Comparison of ENCODE assay signal across 1 cellular context in the genomic region with DNA sequence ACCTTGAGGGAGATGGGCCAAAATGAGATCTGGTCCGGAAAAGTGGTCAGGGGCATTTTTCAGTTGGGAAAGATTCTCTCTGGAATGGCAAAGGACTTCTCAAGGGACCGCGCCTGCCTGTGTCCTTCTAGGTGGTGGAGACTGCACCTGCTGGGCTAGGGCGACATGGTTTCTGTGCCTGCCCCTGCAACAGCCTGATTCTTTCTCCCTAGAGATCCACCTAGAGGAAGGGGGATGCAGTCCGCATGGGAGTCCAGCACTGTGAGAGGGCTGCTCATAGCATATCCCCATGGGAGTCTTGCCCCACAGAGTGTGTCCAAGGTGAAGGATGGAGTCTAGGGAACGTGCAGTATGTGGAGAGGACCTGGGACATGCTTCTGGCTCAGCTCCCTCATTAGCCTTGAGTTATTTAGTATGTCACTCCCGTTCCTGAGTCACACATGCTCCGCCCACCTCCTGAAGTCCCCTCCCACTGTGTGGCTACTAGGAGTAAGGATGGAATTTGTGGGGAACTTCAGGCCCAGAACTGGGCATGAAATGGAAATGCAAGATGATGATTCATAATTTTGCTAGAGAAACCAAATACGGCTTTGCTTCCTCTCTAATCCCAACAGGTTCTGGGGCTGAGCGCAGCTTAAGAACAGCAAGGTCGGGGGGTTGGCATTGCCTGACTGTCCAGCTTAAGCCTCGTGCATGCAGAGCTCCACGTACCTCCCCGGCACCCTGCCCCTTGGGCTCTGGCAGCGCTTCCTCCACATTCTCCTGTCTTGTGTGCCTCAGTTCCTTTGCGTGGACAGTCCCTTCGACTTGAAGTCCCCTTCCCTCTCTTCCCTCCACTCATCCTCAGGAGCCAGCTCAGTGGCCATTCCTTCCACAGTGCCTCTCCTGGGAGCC.
TF ChIP-seq lines count a peak whose summit lies in the region.

No MANE protein-coding gene starts in this region.

TF ChIP-seq in HEK293, 187 proteins besides CTCF, POLR2A, EP300 and RAD21 (continued from another document and continues in another):
- TF ChIP-seq, protein P1, sequence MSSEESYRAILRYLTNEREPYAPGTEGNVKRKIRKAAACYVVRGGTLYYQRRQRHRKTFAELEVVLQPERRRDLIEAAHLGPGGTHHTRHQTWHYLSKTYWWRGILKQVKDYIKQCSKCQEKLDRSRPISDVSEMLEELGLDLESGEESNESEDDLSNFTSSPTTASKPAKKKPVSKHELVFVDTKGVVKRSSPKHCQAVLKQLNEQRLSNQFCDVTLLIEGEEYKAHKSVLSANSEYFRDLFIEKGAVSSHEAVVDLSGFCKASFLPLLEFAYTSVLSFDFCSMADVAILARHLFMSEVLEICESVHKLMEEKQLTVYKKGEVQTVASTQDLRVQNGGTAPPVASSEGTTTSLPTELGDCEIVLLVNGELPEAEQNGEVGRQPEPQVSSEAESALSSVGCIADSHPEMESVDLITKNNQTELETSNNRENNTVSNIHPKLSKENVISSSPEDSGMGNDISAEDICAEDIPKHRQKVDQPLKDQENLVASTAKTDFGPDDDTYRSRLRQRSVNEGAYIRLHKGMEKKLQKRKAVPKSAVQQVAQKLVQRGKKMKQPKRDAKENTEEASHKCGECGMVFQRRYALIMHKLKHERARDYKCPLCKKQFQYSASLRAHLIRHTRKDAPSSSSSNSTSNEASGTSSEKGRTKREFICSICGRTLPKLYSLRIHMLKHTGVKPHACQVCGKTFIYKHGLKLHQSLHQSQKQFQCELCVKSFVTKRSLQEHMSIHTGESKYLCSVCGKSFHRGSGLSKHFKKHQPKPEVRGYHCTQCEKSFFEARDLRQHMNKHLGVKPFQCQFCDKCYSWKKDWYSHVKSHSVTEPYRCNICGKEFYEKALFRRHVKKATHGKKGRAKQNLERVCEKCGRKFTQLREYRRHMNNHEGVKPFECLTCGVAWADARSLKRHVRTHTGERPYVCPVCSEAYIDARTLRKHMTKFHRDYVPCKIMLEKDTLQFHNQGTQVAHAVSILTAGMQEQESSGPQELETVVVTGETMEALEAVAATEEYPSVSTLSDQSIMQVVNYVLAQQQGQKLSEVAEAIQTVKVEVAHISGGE (tag by site-specific recombination; conservative IDR thresholded peaks at IDR 0.05; ENCODE audit: low read depth), result no peak
- TF ChIP-seq ZSCAN23 (tag by site-specific recombination; IDR thresholded peaks at IDR 0.05) (no peak), ZNF768 (tag by site-specific recombination; IDR thresholded peaks at IDR 0.05) (no peak), ZNF660 (tag by site-specific recombination; IDR thresholded peaks at IDR 0.05) (no peak), IKZF3 (tag by site-specific recombination; IDR thresholded peaks at IDR 0.05) (no peak), ZNF175 (tag by site-specific recombination; IDR thresholded peaks at IDR 0.05) (no peak), OSR2 (tag by site-specific recombination; IDR thresholded peaks at IDR 0.05) (peak; percentile 54), TRIM28 (IDR thresholded peaks at IDR 0.05; ENCODE audit: borderline replicate concordance, low read length) (no peak), YY2 (tag by site-specific recombination; IDR thresholded peaks at IDR 0.05) (no peak), ZBTB48 (tag by site-specific recombination; IDR thresholded peaks at IDR 0.05) (no peak; the same call in 1 of the 2 replicates), ZNF48 (tag by site-specific recombination; IDR thresholded peaks at IDR 0.05) (no peak), ZNF677 (tag by site-specific recombination; IDR thresholded peaks at IDR 0.05) (no peak), ZNF654 (tag by site-specific recombination; IDR thresholded peaks at IDR 0.05; ENCODE audit: low read depth) (no peak), SCRT1 (tag by site-specific recombination; IDR thresholded peaks at IDR 0.05; ENCODE audit: borderline replicate concordance) (no peak), ZNF561 (tag by site-specific recombination; IDR thresholded peaks at IDR 0.05; ENCODE audit: borderline replicate concordance) (no peak), ZBTB20 (tag by site-specific recombination; IDR thresholded peaks at IDR 0.05) (0 out of 2 replicates have a peak, but pooled peaks have one; percentile 17), ZNF544 (tag by site-specific recombination; IDR thresholded peaks at IDR 0.05) (no peak), ZNF112 (tag by site-specific recombination; IDR thresholded peaks at IDR 0.05) (no peak), TCF7L2 (IDR thresholded peaks at IDR 0.05; ENCODE audit: borderline replicate concordance, low read depth, low read length) (no peak), ZNF335 (tag by site-specific recombination; conservative IDR thresholded peaks at IDR 0.05) (peak; percentile 83), ZNF169 (tag by site-specific recombination; IDR thresholded peaks at IDR 0.05) (no peak), SCRT2 (tag by site-specific recombination; IDR thresholded peaks at IDR 0.05) (peak; percentile 60), ZNF223 (tag by site-specific recombination; IDR thresholded peaks at IDR 0.05) (no peak), ZNF701 (tag by site-specific recombination; IDR thresholded peaks at IDR 0.05) (no peak), ZNF404 (tag by site-specific recombination; IDR thresholded peaks at IDR 0.05) (no peak), ZNF391 (tag by site-specific recombination; IDR thresholded peaks at IDR 0.05; ENCODE audit: borderline replicate concordance, low read depth) (no peak), ZBTB1 (tag by site-specific recombination; IDR thresholded peaks at IDR 0.05) (no peak), ZNF184 (tag by site-specific recombination; IDR thresholded peaks at IDR 0.05) (no peak), ZNF214 (tag by site-specific recombination; IDR thresholded peaks at IDR 0.05; ENCODE audit: borderline replicate concordance) (no peak), GLI4 (tag by site-specific recombination; IDR thresholded peaks at IDR 0.05) (no peak), SP3 (tag by site-specific recombination; IDR thresholded peaks at IDR 0.05) (peak; percentile 50; the same call in 1 of the 2 replicates), YY1 (tag by site-specific recombination; IDR thresholded peaks at IDR 0.05) (no peak), ZBTB8A (tag by site-specific recombination; IDR thresholded peaks at IDR 0.05) (0 out of 2 replicates have a peak, but pooled peaks have one; percentile 15), ZNF843 (tag by site-specific recombination; IDR thresholded peaks at IDR 0.05) (no peak), BCL11B (tag by site-specific recombination; IDR thresholded peaks at IDR 0.05; ENCODE audit: low read depth) (no peak), WT1 (tag by site-specific recombination; IDR thresholded peaks at IDR 0.05) (no peak), GLI2 (tag by site-specific recombination; IDR thresholded peaks at IDR 0.05; ENCODE audit: borderline replicate concordance, low read depth) (no peak), ZNF610 (tag by site-specific recombination; IDR thresholded peaks at IDR 0.05; ENCODE audit: borderline replicate concordance) (no peak)
- TF ChIP-seq, protein P2, sequence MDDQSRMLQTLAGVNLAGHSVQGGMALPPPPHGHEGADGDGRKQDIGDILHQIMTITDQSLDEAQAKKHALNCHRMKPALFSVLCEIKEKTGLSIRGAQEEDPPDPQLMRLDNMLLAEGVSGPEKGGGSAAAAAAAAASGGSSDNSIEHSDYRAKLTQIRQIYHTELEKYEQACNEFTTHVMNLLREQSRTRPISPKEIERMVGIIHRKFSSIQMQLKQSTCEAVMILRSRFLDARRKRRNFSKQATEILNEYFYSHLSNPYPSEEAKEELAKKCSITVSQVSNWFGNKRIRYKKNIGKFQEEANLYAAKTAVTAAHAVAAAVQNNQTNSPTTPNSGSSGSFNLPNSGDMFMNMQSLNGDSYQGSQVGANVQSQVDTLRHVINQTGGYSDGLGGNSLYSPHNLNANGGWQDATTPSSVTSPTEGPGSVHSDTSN (CRISPR knock-in tag; IDR thresholded peaks at IDR 0.05), result no peak
- TF ChIP-seq, protein P3, sequence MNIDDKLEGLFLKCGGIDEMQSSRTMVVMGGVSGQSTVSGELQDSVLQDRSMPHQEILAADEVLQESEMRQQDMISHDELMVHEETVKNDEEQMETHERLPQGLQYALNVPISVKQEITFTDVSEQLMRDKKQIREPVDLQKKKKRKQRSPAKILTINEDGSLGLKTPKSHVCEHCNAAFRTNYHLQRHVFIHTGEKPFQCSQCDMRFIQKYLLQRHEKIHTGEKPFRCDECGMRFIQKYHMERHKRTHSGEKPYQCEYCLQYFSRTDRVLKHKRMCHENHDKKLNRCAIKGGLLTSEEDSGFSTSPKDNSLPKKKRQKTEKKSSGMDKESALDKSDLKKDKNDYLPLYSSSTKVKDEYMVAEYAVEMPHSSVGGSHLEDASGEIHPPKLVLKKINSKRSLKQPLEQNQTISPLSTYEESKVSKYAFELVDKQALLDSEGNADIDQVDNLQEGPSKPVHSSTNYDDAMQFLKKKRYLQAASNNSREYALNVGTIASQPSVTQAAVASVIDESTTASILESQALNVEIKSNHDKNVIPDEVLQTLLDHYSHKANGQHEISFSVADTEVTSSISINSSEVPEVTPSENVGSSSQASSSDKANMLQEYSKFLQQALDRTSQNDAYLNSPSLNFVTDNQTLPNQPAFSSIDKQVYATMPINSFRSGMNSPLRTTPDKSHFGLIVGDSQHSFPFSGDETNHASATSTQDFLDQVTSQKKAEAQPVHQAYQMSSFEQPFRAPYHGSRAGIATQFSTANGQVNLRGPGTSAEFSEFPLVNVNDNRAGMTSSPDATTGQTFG (tag by site-specific recombination; IDR thresholded peaks at IDR 0.05; ENCODE audit: borderline replicate concordance), result no peak
- TF ChIP-seq, protein P4, sequence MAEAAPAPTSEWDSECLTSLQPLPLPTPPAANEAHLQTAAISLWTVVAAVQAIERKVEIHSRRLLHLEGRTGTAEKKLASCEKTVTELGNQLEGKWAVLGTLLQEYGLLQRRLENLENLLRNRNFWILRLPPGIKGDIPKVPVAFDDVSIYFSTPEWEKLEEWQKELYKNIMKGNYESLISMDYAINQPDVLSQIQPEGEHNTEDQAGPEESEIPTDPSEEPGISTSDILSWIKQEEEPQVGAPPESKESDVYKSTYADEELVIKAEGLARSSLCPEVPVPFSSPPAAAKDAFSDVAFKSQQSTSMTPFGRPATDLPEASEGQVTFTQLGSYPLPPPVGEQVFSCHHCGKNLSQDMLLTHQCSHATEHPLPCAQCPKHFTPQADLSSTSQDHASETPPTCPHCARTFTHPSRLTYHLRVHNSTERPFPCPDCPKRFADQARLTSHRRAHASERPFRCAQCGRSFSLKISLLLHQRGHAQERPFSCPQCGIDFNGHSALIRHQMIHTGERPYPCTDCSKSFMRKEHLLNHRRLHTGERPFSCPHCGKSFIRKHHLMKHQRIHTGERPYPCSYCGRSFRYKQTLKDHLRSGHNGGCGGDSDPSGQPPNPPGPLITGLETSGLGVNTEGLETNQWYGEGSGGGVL (tag by site-specific recombination; IDR thresholded peaks at IDR 0.05), result no peak
- TF ChIP-seq, protein P5, sequence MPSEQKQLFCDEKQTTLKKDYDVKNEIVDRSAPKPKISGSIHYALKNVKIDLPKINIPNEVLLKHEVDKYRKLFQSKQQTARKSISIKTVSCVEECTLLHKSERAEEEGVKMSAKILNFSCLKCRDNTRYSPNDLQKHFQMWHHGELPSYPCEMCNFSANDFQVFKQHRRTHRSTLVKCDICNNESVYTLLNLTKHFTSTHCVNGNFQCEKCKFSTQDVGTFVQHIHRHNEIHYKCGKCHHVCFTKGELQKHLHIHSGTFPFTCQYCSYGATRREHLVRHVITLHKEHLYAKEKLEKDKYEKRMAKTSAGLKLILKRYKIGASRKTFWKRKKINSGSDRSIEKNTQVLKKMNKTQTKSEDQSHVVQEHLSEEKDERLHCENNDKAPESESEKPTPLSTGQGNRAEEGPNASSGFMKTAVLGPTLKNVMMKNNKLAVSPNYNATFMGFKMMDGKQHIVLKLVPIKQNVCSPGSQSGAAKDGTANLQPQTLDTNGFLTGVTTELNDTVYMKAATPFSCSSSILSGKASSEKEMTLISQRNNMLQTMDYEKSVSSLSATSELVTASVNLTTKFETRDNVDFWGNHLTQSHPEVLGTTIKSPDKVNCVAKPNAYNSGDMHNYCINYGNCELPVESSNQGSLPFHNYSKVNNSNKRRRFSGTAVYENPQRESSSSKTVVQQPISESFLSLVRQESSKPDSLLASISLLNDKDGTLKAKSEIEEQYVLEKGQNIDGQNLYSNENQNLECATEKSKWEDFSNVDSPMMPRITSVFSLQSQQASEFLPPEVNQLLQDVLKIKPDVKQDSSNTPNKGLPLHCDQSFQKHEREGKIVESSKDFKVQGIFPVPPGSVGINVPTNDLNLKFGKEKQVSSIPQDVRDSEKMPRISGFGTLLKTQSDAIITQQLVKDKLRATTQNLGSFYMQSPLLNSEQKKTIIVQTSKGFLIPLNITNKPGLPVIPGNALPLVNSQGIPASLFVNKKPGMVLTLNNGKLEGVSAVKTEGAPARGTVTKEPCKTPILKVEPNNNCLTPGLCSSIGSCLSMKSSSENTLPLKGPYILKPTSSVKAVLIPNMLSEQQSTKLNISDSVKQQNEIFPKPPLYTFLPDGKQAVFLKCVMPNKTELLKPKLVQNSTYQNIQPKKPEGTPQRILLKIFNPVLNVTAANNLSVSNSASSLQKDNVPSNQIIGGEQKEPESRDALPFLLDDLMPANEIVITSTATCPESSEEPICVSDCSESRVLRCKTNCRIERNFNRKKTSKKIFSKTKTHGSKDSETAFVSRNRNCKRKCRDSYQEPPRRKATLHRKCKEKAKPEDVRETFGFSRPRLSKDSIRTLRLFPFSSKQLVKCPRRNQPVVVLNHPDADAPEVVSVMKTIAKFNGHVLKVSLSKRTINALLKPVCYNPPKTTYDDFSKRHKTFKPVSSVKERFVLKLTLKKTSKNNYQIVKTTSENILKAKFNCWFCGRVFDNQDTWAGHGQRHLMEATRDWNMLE (tag by site-specific recombination; conservative IDR thresholded peaks at IDR 0.05; ENCODE audit: low read depth), result no peak
- TF ChIP-seq, protein P6, sequence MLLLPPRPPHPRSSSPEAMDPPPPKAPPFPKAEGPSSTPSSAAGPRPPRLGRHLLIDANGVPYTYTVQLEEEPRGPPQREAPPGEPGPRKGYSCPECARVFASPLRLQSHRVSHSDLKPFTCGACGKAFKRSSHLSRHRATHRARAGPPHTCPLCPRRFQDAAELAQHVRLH (tag by site-specific recombination; IDR thresholded peaks at IDR 0.05), result no peak
- TF ChIP-seq, protein P7, sequence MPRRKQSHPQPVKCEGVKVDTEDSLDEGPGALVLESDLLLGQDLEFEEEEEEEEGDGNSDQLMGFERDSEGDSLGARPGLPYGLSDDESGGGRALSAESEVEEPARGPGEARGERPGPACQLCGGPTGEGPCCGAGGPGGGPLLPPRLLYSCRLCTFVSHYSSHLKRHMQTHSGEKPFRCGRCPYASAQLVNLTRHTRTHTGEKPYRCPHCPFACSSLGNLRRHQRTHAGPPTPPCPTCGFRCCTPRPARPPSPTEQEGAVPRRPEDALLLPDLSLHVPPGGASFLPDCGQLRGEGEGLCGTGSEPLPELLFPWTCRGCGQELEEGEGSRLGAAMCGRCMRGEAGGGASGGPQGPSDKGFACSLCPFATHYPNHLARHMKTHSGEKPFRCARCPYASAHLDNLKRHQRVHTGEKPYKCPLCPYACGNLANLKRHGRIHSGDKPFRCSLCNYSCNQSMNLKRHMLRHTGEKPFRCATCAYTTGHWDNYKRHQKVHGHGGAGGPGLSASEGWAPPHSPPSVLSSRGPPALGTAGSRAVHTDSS (tag by site-specific recombination; IDR thresholded peaks at IDR 0.05), result no peak
- TF ChIP-seq, protein P8, sequence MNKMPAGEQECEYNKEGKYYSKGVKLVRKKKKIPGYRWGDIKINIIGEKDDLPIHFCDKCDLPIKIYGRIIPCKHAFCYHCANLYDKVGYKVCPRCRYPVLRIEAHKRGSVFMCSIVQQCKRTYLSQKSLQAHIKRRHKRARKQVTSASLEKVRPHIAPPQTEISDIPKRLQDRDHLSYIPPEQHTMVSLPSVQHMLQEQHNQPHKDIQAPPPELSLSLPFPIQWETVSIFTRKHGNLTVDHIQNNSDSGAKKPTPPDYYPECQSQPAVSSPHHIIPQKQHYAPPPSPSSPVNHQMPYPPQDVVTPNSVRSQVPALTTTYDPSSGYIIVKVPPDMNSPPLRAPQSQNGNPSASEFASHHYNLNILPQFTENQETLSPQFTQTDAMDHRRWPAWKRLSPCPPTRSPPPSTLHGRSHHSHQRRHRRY (tag by site-specific recombination; IDR thresholded peaks at IDR 0.05), result no peak
